9 cellular contexts compared by ENCODE assay signal in genomic region chr22:46006379-46007002, GRCh38. TPM values are rescaled to one million over a fixed set of nuclear protein-coding genes. Genes with fewer than 3 reads are reported as not detected.
DNase-seq lines count a peak whose midpoint lies in the region; ATAC-seq and TF ChIP-seq lines count a peak whose summit lies in the region.
"Had no signal": no experiment of that assay in that cellular context is flagged by ENCODE, and none has a peak within 500 bp of the region (broad histone marks: within the 10 kb centered on the region; RNA-seq: fewer than 3 reads in every experiment).

No MANE protein-coding gene starts in this region.

- peak; percentile 83 for TF ChIP-seq CTCF in fibroblast of the aortic adventitia (IDR thresholded peaks at IDR 0.05; ENCODE audit: insufficient read depth, low read length)
- peak; percentile 89 for TF ChIP-seq CTCF in neural cell (IDR thresholded peaks at IDR 0.05; ENCODE audit: poor library complexity, severe bottlenecking)

- no peaks in the 10 kb centered on the region for H3F3A ChIP-seq in neural cell (ENCODE audit: insufficient read depth, low read length, poor library complexity, severe bottlenecking)

- ATAC-seq in HG03175 (IDR thresholded peaks at IDR 0.05; ENCODE audit: unreplicated experiment): no peak

- no peak overlapping the region for H3K9ac ChIP-seq in neural cell (ENCODE audit: low read length)

- H4K20me1 ChIP-seq in neural cell (ENCODE audit: insufficient read depth): no peaks in the 10 kb centered on the region

- no peaks in the 10 kb centered on the region for H3K79me2 ChIP-seq in neural cell (replicated peaks; ENCODE audit: insufficient read depth, low read length)

- H3K4me3 ChIP-seq in fibroblast of the aortic adventitia (ENCODE audit: low read depth, low read length): peak overlapping the region; percentile 55
- no peak overlapping the region for H3K4me3 ChIP-seq in neural cell (ENCODE audit: low read length)

- no peak for TF ChIP-seq EP300 in Ishikawa (IDR thresholded peaks at IDR 0.05; ENCODE audit: borderline replicate concordance)
- TF ChIP-seq EP300 in neural cell (conservative IDR thresholded peaks at IDR 0.05; ENCODE audit: poor library complexity, severe bottlenecking): no peak

- H3K27me3 ChIP-seq in neural cell (ENCODE audit: insufficient read depth, low read depth, low read length): no peaks in the 10 kb centered on the region

- H3K9me2 ChIP-seq in neural cell (ENCODE audit: insufficient read depth, low read length): no peaks in the 10 kb centered on the region

- peaks cover 8% of the 10 kb centered on the region for H3K9me3 ChIP-seq in neural cell (ENCODE audit: low read length)

- no peak overlapping the region for H3K4me2 ChIP-seq in neural cell (ENCODE audit: low read length)

- peak; percentile 84 for DNase-seq in COR-L47 (lab: John Stamatoyannopoulos, UW)
- DNase-seq in SHP77 (lab: John Stamatoyannopoulos, UW): peak; percentile 83 to 93
- peak; percentile 95 for DNase-seq in activated effector memory CD4-positive, alpha-beta T cell treated with anti-CD3 and anti-CD28 coated beads, Interleukin-2, amount 50 U/mL, for 16 hours
- peak; percentile 93 for DNase-seq in fibroblast of the aortic adventitia (ENCODE audit: low read depth)
- DNase-seq in stimulated activated naive CD4-positive, alpha-beta T cell treated with Interleukin-2 at 50 U/mL for 16 hours (lab: John Stamatoyannopoulos, UW): peak; percentile 80

- TF ChIP-seq RAD21 in Ishikawa (IDR thresholded peaks at IDR 0.05; ENCODE audit: low read depth): peak; percentile 84
- peak; percentile 73 for TF ChIP-seq RAD21 in neural cell (conservative IDR thresholded peaks at IDR 0.05)

- H3K36me3 ChIP-seq in neural cell (ENCODE audit: insufficient read depth, low read length): no peaks in the 10 kb centered on the region

- H2AFZ ChIP-seq in neural cell (ENCODE audit: low read depth, low read length): no peak overlapping the region

- H3K27ac ChIP-seq in neural cell (ENCODE audit: low read length): no peak overlapping the region

TF ChIP-seq in Ishikawa, 13 proteins besides CTCF, POLR2A, EP300 and RAD21:
- TF ChIP-seq FOXM1 (IDR thresholded peaks at IDR 0.05; ENCODE audit: borderline replicate concordance, low read depth) (no peak), TCF12 (IDR thresholded peaks at IDR 0.05; ENCODE audit: low read depth) (no peak), EGR1 (IDR thresholded peaks at IDR 0.05) (no peak), YY1 (IDR thresholded peaks at IDR 0.05; ENCODE audit: low read depth) (no peak), CEBPB (IDR thresholded peaks at IDR 0.05) (peak; percentile 40; the same call in 1 of the 2 replicates), ZBTB7A (IDR thresholded peaks at IDR 0.05; ENCODE audit: low read depth) (0 out of 2 replicates have a peak, but pooled peaks have one; percentile 87), CREB1 (IDR thresholded peaks at IDR 0.05; ENCODE audit: low read depth) (0 out of 2 replicates have a peak, but pooled peaks have one; percentile 5), TAF1 (IDR thresholded peaks at IDR 0.05; ENCODE audit: low read depth) (0 out of 2 replicates have a peak, but pooled peaks have one; percentile 12), MAX (IDR thresholded peaks at IDR 0.05) (0 out of 2 replicates have a peak, but pooled peaks have one; percentile 38), USF1 (IDR thresholded peaks at IDR 0.05) (no peak), REST (IDR thresholded peaks at IDR 0.05; ENCODE audit: low read depth) (no peak), NFIC (IDR thresholded peaks at IDR 0.05) (no peak), TEAD4 (IDR thresholded peaks at IDR 0.05) (no peak)

TF ChIP-seq in neural cell, 6 proteins besides CTCF, POLR2A, EP300 and RAD21:
- TF ChIP-seq MXI1 (conservative IDR thresholded peaks at IDR 0.05; ENCODE audit: poor library complexity, severe bottlenecking) (no peak), SMC3 (conservative IDR thresholded peaks at IDR 0.05; ENCODE audit: poor library complexity) (peak; percentile 83)
TF ChIP-seq in neural cell: peak in this region for 1.

RNA-seq across cellular contexts. Expression of gene WNT7B, which starts 29.5 kb away (rescaled TPM):
- total RNA-seq in fibroblast of the aortic adventitia (ENCODE audit: low replicate concordance): 0.18 TPM in 1 of 2 replicates, not detected in the other
- 0.16 and 0.24 TPM in 2 replicates for polyA plus RNA-seq in neural cell
- polyA minus RNA-seq in neural cell: 0.24 and 0.58 TPM in 2 replicates
- total RNA-seq: T-helper 2 cell treated with Interferon-gamma antibody and Interleukin-4, amounts not matched to agents 100 ng/mL and 5 ng/mL, for 36 hours had no signal
